Comparison of ENCODE assay signal across 1 cellular context in the genomic region with DNA sequence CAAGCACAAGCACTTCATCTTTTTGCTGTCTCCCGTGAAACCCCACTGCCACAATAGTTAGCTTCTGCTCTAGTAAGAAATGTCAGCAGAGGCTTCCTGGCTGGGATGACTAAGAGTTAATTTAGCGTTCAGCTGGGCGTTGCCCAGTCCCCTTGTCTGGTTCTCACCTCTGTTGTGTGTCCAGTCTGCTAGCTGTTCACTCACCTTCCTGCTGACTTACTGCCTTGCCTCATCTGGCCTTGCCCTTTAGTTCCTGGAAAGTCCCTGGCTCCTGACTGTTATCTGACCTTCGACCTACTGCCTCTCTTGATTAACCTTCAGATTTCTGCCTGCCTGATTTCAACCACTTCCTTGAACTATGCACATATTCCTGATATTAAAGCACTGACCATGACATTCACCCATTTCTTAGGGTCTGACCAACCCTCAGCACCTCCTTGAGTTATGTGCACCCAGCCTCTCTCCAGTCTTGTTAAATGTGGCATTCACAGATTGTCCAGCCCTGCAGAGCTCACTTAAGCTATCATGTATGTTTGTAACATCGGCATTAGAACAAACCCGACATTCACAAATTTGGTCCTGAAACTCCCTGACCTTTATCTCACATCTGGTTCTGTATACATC.
TF ChIP-seq lines count a peak whose summit lies in the region.

No MANE protein-coding gene starts in this region.

TF ChIP-seq in GM12878, 131 proteins besides CTCF, POLR2A, EP300 and RAD21 (continued from another document):
- TF ChIP-seq, protein P1, sequence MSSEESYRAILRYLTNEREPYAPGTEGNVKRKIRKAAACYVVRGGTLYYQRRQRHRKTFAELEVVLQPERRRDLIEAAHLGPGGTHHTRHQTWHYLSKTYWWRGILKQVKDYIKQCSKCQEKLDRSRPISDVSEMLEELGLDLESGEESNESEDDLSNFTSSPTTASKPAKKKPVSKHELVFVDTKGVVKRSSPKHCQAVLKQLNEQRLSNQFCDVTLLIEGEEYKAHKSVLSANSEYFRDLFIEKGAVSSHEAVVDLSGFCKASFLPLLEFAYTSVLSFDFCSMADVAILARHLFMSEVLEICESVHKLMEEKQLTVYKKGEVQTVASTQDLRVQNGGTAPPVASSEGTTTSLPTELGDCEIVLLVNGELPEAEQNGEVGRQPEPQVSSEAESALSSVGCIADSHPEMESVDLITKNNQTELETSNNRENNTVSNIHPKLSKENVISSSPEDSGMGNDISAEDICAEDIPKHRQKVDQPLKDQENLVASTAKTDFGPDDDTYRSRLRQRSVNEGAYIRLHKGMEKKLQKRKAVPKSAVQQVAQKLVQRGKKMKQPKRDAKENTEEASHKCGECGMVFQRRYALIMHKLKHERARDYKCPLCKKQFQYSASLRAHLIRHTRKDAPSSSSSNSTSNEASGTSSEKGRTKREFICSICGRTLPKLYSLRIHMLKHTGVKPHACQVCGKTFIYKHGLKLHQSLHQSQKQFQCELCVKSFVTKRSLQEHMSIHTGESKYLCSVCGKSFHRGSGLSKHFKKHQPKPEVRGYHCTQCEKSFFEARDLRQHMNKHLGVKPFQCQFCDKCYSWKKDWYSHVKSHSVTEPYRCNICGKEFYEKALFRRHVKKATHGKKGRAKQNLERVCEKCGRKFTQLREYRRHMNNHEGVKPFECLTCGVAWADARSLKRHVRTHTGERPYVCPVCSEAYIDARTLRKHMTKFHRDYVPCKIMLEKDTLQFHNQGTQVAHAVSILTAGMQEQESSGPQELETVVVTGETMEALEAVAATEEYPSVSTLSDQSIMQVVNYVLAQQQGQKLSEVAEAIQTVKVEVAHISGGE (CRISPR knock-in tag; IDR thresholded peaks at IDR 0.05), result no peak
